Comparison of ENCODE assay signal across 10 cellular contexts in the genomic region with DNA sequence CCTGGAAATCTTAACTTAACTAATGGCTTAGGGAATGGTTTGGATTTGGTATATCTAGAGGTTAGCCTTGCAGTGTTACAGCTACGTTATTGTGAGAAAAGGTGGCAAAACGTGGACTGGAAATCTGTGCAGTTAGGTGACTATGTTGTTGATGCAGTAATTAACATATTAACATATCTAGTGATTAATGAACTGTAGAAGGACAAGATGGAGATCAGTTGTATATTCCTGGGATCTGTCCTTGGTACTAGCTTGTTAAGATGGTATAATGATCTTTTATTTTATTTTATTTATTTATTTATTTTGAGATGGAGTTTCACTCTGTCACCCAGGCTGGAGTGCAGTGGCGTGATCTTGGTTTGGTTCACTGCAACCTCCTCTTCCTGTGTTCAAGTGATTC. TPM values are rescaled to one million over a fixed set of nuclear protein-coding genes. Genes with fewer than 3 reads are reported as not detected.
"Had no signal": no experiment of that assay in that cellular context is flagged by ENCODE, and none has a peak within 500 bp of the region (broad histone marks: within the 10 kb centered on the region; RNA-seq: fewer than 3 reads in every experiment).

No MANE protein-coding gene starts in this region.

- H3K4me3 ChIP-seq: GM23248, HAP-1, K562 had no signal

- H3K27ac ChIP-seq: GM23248, HL-60 had no signal

- H3K4me1 ChIP-seq: HAP-1 had no signal

- ATAC-seq: HepG2, K562 had no signal

- FAIRE-seq: HepG2, K562 had no signal

- DNase-seq: GM23248, GOT3, H7, HFFc6, KG1 had no signal

- H3K9me3 ChIP-seq: HAP-1 had no signal

- H3K36me3 ChIP-seq: HAP-1 had no signal

- H2AFZ ChIP-seq: GM23248 had no signal

- H3K9ac ChIP-seq: GM23248 had no signal

RNA-seq across cellular contexts. Expression of a gene that starts 36.9 kb away (rescaled TPM):
- polyA plus RNA-seq: IgD-negative memory B cell had no signal
